In the genomic region with DNA sequence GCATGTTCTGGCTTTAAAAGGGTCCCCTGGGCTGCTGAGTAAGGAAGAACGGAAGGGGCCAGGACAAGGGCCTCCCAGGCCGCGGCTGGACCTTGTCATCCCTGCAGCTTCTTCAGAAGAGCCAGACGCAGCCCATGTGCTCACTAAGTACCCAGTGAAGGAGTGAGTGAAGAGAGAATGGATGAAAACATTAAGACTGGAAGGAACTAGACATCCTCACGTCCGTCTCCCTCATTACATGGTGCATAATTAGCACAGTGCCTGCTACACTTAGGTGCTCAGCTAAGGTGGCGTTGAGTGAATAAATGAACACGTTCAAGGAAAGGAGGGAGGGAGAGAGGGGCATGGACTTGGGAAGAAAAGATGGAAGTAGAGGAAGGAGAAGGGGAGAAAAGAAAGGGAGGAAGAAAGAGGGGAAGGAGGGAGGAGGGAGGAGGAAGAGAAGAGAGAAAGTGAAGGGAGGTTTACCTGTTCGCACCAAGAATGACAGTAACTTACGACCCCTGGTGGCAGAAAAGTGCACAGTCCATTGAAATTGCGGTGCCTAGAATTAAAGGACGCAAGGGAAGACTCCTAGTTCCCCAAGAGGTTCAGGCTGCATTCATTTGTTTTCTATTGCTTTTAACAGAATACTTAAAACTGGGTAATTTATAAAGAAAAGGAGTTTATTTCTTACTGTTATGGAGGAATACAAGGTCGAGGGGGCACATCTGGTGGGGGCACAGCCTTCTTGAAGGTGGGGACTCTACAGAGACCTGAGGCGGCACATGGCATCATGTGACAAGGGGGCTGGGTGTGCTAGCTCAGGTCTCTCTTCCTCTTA, we compare ENCODE assay signal across 8 cellular contexts. TPM values are rescaled to one million over a fixed set of nuclear protein-coding genes. Genes with fewer than 3 reads are reported as not detected.
A peak's percentile ranks its signal among the peaks of the same experiment; 100 is the strongest.
DNase-seq lines count a peak whose midpoint lies in the region; ATAC-seq and TF ChIP-seq lines count a peak whose summit lies in the region.

No MANE protein-coding gene starts in this region.

- peak; percentile 85 for TF ChIP-seq CTCF in NB4 (IDR thresholded peaks at IDR 0.05; ENCODE audit: low read depth, low read length)
- peak; percentile 81 for TF ChIP-seq CTCF in hepatocyte (IDR thresholded peaks at IDR 0.05; ENCODE audit: poor library complexity)
- TF ChIP-seq CTCF in spleen (IDR thresholded peaks at IDR 0.05 in 8 of 11, conservative IDR thresholded peaks at IDR 0.05 in 3 of 11), result peak; percentile 72 to 91 (median 85)

- no peak overlapping the region for H3K4me3 Mint-ChIP-seq in activated naive CD8-positive, alpha-beta T cell treated with anti-CD3 and anti-CD28 coated beads, Interleukin-2, amount 50 U/mL, for 24 hours

- H3K4me1 ChIP-seq in hepatocyte (ENCODE audit: insufficient read depth) (peaks cover 6% of the 10 kb centered on the region), spleen (peaks cover 7 to 54% (median 37%) of the 10 kb centered on the region in 6 donors)

- H3K4me3 ChIP-seq in NB4 (ENCODE audit: low read depth, low read length) (no peak overlapping the region), hepatocyte (no peak overlapping the region), spleen (no peak overlapping the region)

- 59% methylated on average over 14 of the region's 14 CpGs for WGBS in hepatocyte (ENCODE audit: low lambda C conversion rate, missing lambda C conversion rate)
- WGBS in spleen, 5 donors, result 48 to 52% (median 50%) methylated on average over 14 of the region's 14 CpGs

- DNase-seq in G401 (ENCODE audit: low spot score), result peak; percentile 80
- peak; percentile 79 for DNase-seq in NB4 (ENCODE audit: low read depth)
- DNase-seq in SW480 (ENCODE audit: low spot score), result peak; percentile 58
- peak; percentile 74 for DNase-seq in activated naive CD8-positive, alpha-beta T cell treated with anti-CD3 and anti-CD28 coated beads, Interleukin-2, amount 50 U/mL, for 24 hours
- peak; percentile 77 for DNase-seq in hepatocyte (ENCODE audit: low spot score)
- no peak for DNase-seq in spleen
- no peak for DNase-seq in GF-D8 (lab: John Stamatoyannopoulos, UW)

- no peak overlapping the region for H3K4me2 ChIP-seq in hepatocyte

- no peaks in the 10 kb centered on the region for H3K9me3 Mint-ChIP-seq in activated naive CD8-positive, alpha-beta T cell treated with anti-CD3 and anti-CD28 coated beads, Interleukin-2, amount 50 U/mL, for 24 hours

- H3K36me3 ChIP-seq in hepatocyte (replicated peaks; ENCODE audit: insufficient read depth, low read depth) (no peaks in the 10 kb centered on the region), spleen (peaks cover 0 to 41% (median 5%) of the 10 kb centered on the region in 6 donors)

- TF ChIP-seq POLR2A in NB4 (IDR thresholded peaks at IDR 0.05; ENCODE audit: extremely low read depth, insufficient read length) (no peak), spleen (IDR thresholded peaks at IDR 0.05) (no peak)

- H3K27ac ChIP-seq in hepatocyte, result no peak overlapping the region
- H3K27ac ChIP-seq in spleen, result no peak overlapping the region

- ATAC-seq in activated naive CD8-positive, alpha-beta T cell treated with anti-CD3 and anti-CD28 coated beads, Interleukin-2, amount 50 U/mL, for 24 hours, result no peak
- no peak for ATAC-seq in HG02840 (IDR thresholded peaks at IDR 0.05; ENCODE audit: low FRiP score, unreplicated experiment)

- peaks cover 38% of the 10 kb centered on the region for H3K79me2 ChIP-seq in hepatocyte

- no peak overlapping the region for H3K27ac Mint-ChIP-seq in activated naive CD8-positive, alpha-beta T cell treated with anti-CD3 and anti-CD28 coated beads, Interleukin-2, amount 50 U/mL, for 24 hours

- no peaks in the 10 kb centered on the region for H3K9me2 ChIP-seq in hepatocyte (replicated peaks; ENCODE audit: insufficient read depth)

- H4K20me1 ChIP-seq in hepatocyte (ENCODE audit: insufficient read depth, poor library complexity, severe bottlenecking), result peaks cover 2% of the 10 kb centered on the region

- H3K9me3 ChIP-seq in hepatocyte (ENCODE audit: low read depth) (no peaks in the 10 kb centered on the region), spleen (no peaks in the 10 kb centered on the region)

- H2AFZ ChIP-seq in hepatocyte, result no peak overlapping the region

- no peaks in the 10 kb centered on the region for H3K27me3 Mint-ChIP-seq in activated naive CD8-positive, alpha-beta T cell treated with anti-CD3 and anti-CD28 coated beads, Interleukin-2, amount 50 U/mL, for 24 hours

- H3K27me3 ChIP-seq in hepatocyte (no peaks in the 10 kb centered on the region), spleen (replicated peaks in 1 of 7) (no peaks in the 10 kb centered on the region)

- H3K36me3 Mint-ChIP-seq in activated naive CD8-positive, alpha-beta T cell treated with anti-CD3 and anti-CD28 coated beads, Interleukin-2, amount 50 U/mL, for 24 hours (ENCODE audit: low read depth), result peaks cover 11% of the 10 kb centered on the region

- intact Hi-C loops in spleen (cut with DNase I; ENCODE audit: low total_unique reads), result loop anchor here (5.0 kb wide), 1 partner anchor 159 kb away; no protein-coding TSS in a partner anchor

- peaks cover 33% of the 10 kb centered on the region for H3K4me1 Mint-ChIP-seq in activated naive CD8-positive, alpha-beta T cell treated with anti-CD3 and anti-CD28 coated beads, Interleukin-2, amount 50 U/mL, for 24 hours

- in situ Hi-C loops in G401 (cut with HindIII; ENCODE audit: low sequenced_read_pairs), result no loop called here

RNA-seq across cellular contexts. Expression of gene TP53RK, which starts 8.0 kb away (rescaled TPM):
- 24.4 and 25.2 TPM in 2 replicates for total RNA-seq in G401 (2014; rRNA removed; shearing (Covaris generic))
- total RNA-seq in hepatocyte, result 19.6 and 22.7 TPM in 2 replicates
- 19.8 and 21.4 TPM in 2 replicates for polyA plus RNA-seq in hepatocyte
- total RNA-seq in spleen, result 10 to 100 TPM; 11.1 to 24.2 (median 13.3) TPM
- polyA plus RNA-seq in spleen, result 10 to 100 TPM in 1 of 3 donors, 1 to 10 TPM in 2; 6.9 to 11.2 (median 9.4) TPM

RNA-seq across cellular contexts. Expression of gene SLC2A10, which starts 28.2 kb away (rescaled TPM):
- total RNA-seq in G401 (2014; rRNA removed; shearing (Covaris generic)), result 2.4 and 3.4 TPM in 2 replicates
- 23.7 and 37.2 TPM in 2 replicates for total RNA-seq in hepatocyte
- 23.4 and 28.2 TPM in 2 replicates for polyA plus RNA-seq in hepatocyte
- 1 to 10 TPM; 2.0 to 7.3 (median 5.0) TPM for total RNA-seq in spleen
- 1 to 10 TPM; 1.9 to 2.6 (median 2.3) TPM for polyA plus RNA-seq in spleen

RNA-seq across cellular contexts. Expression of gene SLC13A3, which starts 30.0 kb away (rescaled TPM):
- total RNA-seq in G401 (2014; rRNA removed; shearing (Covaris generic)), result not detected in 2 replicates
- total RNA-seq in hepatocyte, result 1.8 and 2.4 TPM in 2 replicates
- 6.7 and 9.4 TPM in 2 replicates for polyA plus RNA-seq in hepatocyte
- 1 to 10 TPM in 2 of 7 donors, under 1 TPM in 4, not detected in 1; 0.34 to 1.7 (median 0.64) TPM for total RNA-seq in spleen
- under 1 TPM; 0.16 to 0.17 (median 0.17) TPM for polyA plus RNA-seq in spleen

Comparison
In these comparisons a context has a peak if more than half of its experiments do, and no peak if none do; other contexts are left out.
1. DNase-seq: peak in G401 (single experiment), NB4 (single experiment), SW480 (single experiment), activated naive CD8-positive, alpha-beta T cell treated with anti-CD3 and anti-CD28 coated beads, Interleukin-2, amount 50 U/mL, for 24 hours (single experiment) and hepatocyte (single experiment); none in spleen (single experiment) and GF-D8 (single experiment).
2. Peak in every context shown above with its lines, with median percentiles within 50 percentile points of each other: CTCF ChIP-seq.